In the genomic region with DNA sequence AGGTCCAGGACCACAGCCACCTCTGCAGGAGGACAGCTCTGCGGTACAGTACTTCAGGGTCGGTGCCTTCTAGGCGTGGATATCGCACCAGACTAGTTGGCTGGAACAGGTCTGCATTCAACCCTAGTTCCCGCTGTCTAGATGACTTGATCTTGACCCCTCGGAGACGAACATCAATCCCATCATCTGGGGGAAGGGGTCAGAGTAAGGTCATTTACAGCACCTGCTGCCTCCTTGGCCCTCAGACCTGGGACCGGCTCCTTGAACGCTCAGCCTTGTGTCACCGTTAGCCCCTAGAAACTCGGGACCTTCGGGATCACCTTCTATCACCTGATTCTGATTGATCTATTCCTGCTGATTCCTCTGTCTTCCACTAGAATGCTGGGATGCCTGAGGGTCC, we compare ENCODE assay signal across 25 cellular contexts.
"Had no signal": no experiment of that assay in that cellular context is flagged by ENCODE, and none has a peak within 500 bp of the region (broad histone marks: within the 10 kb centered on the region; RNA-seq: fewer than 3 reads in every experiment).

No MANE protein-coding gene starts in this region.

- H3K27me3 ChIP-seq: foreskin keratinocyte, right atrium auricular region, tibial artery, vagina had no signal

- DNase-seq: activated CD4-positive, alpha-beta memory T cell treated with anti-CD3 and anti-CD28 coated beads for 36 hours; activated CD4-positive, alpha-beta T cell treated with anti-CD3 and anti-CD28 coated beads for 1 hour; activated gamma-delta T cell treated with Interleukin-2 at 50 U/mL for 16 hours; activated naive CD8-positive, alpha-beta T cell treated with anti-CD3 and anti-CD28 coated beads, Interleukin-2, amount 10 ng/mL, durations not matched to agents 7 days and 5 days; activated T-cell treated with anti-CD3 and anti-CD28 coated beads, Interleukin-2, amount 50 U/mL, for 4 hours; amygdala; dermis blood vessel endothelial cell; effector memory CD8-positive, alpha-beta T cell; foreskin keratinocyte; glutamatergic neuron; hypothalamus; islet precursor cell; left colon; lower lobe of right lung; occipital lobe; stimulated activated CD4-positive, alpha-beta T cell treated with anti-CD3 and anti-CD28 coated beads, Interleukin-2, amount 100 ng/mL, for 24 hours; stimulated activated naive CD8-positive, alpha-beta T cell treated with anti-CD3 and anti-CD28 coated beads, Interleukin-15, Interleukin-2, amounts not matched to agents 100 U/mL and 50 U/mL, for 24 hours; substantia nigra; tibial artery; WERI-Rb-1 had no signal

- H3K4me3 ChIP-seq: lower lobe of right lung, prostate gland, right atrium auricular region, vagina had no signal

- H3K4me3 Mint-ChIP-seq: activated CD4-positive, alpha-beta memory T cell treated with anti-CD3 and anti-CD28 coated beads for 36 hours; activated naive CD8-positive, alpha-beta T cell treated with anti-CD3 and anti-CD28 coated beads, Interleukin-2, amount 10 ng/mL, durations not matched to agents 7 days and 5 days; effector memory CD8-positive, alpha-beta T cell; natural killer cell treated with Interleukin-12 subunit alpha and Interleukin-12 subunit beta and Interleukin-15 and Interleukin-18, amount 100 ng/mL, for 72 hours had no signal

- H3K9me3 Mint-ChIP-seq: activated CD4-positive, alpha-beta memory T cell treated with anti-CD3 and anti-CD28 coated beads for 36 hours; activated naive CD8-positive, alpha-beta T cell treated with anti-CD3 and anti-CD28 coated beads, Interleukin-2, amount 10 ng/mL, durations not matched to agents 7 days and 5 days; activated T-cell treated with anti-CD3 and anti-CD28 coated beads, Interleukin-2, amount 50 U/mL, for 4 hours; effector memory CD8-positive, alpha-beta T cell; natural killer cell treated with Interleukin-12 subunit alpha and Interleukin-12 subunit beta and Interleukin-15 and Interleukin-18, amount 100 ng/mL, for 72 hours had no signal

- H3K27me3 Mint-ChIP-seq: activated CD4-positive, alpha-beta memory T cell treated with anti-CD3 and anti-CD28 coated beads for 36 hours; activated naive CD8-positive, alpha-beta T cell treated with anti-CD3 and anti-CD28 coated beads, Interleukin-2, amount 10 ng/mL, durations not matched to agents 7 days and 5 days; effector memory CD8-positive, alpha-beta T cell; natural killer cell treated with Interleukin-12 subunit alpha and Interleukin-12 subunit beta and Interleukin-15 and Interleukin-18, amount 100 ng/mL, for 72 hours had no signal

- H3K27ac ChIP-seq: epithelial cell of prostate, foreskin keratinocyte, lower lobe of right lung, prostate gland, right atrium auricular region, tibial artery, vagina, WERI-Rb-1 had no signal

- H3K9me3 ChIP-seq: lower lobe of right lung, prostate gland, right atrium auricular region, tibial artery, vagina had no signal

- H3K27ac Mint-ChIP-seq: activated CD4-positive, alpha-beta memory T cell treated with anti-CD3 and anti-CD28 coated beads for 36 hours had no signal

- ATAC-seq: activated T-cell treated with anti-CD3 and anti-CD28 coated beads, Interleukin-2, amount 50 U/mL, for 4 hours; effector memory CD8-positive, alpha-beta T cell; foreskin keratinocyte; left colon; lower lobe of right lung; natural killer cell treated with Interleukin-12 subunit alpha and Interleukin-12 subunit beta and Interleukin-15 and Interleukin-18, amount 100 ng/mL, for 72 hours; stimulated activated naive CD8-positive, alpha-beta T cell treated with anti-CD3 and anti-CD28 coated beads, Interleukin-15, Interleukin-2, amounts not matched to agents 100 U/mL and 50 U/mL, for 24 hours had no signal
